ENCODE assay signal across 8 cellular contexts in the genomic region with DNA sequence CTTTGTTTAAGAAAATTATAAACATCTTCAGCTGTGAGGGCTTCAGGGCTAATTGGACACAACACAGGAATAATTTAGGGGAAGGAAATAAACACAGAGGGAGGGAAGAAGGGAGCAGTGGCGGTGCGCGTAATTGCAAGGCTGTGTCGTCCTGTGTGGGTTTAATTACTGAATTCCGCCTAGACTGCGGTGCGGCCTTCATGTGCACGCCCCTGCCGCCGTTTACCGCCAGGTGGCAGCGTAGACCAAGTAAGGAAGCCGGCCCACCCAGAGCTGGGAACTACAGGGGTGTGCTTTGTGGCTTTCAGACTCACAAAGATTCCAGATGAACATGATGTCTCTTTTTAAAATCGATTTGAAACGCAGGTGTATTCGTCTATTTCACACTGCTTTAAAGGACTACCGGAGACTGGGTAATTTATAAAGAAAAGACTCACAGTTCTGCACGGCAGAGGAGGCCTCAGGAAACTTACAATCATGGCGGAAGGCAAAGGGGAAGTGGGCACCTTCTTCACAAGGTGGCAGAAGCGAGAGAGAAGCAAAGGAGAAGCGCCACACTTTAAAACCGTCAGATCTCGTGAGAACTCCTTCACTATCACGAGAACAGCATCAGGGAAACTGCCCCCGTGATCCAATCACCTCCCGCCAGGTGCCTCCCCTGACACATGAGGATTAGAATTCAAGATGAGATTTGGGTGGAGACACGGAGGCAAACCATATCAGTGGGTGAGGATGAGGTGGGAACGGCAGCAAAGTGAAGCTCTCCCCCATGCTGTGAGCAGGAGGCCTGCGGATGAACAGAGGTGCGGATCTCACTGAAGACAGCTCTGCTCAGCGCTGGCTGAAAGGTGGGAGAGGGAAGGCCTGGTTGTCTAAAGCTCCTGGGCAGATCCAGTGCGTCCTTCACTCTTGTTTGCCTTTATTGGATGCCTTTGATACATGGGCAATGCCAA.
DNase-seq lines count a peak whose midpoint lies in the region; ATAC-seq and TF ChIP-seq lines count a peak whose summit lies in the region.

No MANE protein-coding gene starts in this region.

- H3K27ac Mint-ChIP-seq in activated CD4-positive, alpha-beta T cell treated with anti-CD3 and anti-CD28 coated beads, Interleukin-2, amount 10 ng/mL, durations not matched to agents 7 days and 5 days: no peak overlapping the region

- intact Hi-C loops in lower leg skin (cut with DNase I; ENCODE audit: low total_unique reads): loop anchor here (10.0 kb wide), 1 partner anchor 220 kb away; no protein-coding TSS in a partner anchor

- POLR2A ChIA-PET in activated CD4-positive, alpha-beta T cell treated with anti-CD3 and anti-CD28 coated beads, Interleukin-2, amount 10 ng/mL, durations not matched to agents 7 days and 5 days (lab: Charles Lee): no interaction called here

- CTCF ChIA-PET in activated CD4-positive, alpha-beta T cell treated with anti-CD3 and anti-CD28 coated beads, Interleukin-2, amount 10 ng/mL, durations not matched to agents 7 days and 5 days (lab: Charles Lee): interaction anchor here (0.8 to 2.8 kb wide), 3 partner anchors 12 to 221 kb away, joined by 4 to 8 read pairs (median 6); no protein-coding TSS in a partner anchor

- H3K4me1 Mint-ChIP-seq in activated CD4-positive, alpha-beta T cell treated with anti-CD3 and anti-CD28 coated beads, Interleukin-2, amount 10 ng/mL, durations not matched to agents 7 days and 5 days: peaks cover 5% of the 10 kb centered on the region

- no peaks in the 10 kb centered on the region for H3K9me3 Mint-ChIP-seq in activated CD4-positive, alpha-beta T cell treated with anti-CD3 and anti-CD28 coated beads, Interleukin-2, amount 10 ng/mL, durations not matched to agents 7 days and 5 days

- H3K4me3 Mint-ChIP-seq in activated CD4-positive, alpha-beta T cell treated with anti-CD3 and anti-CD28 coated beads, Interleukin-2, amount 10 ng/mL, durations not matched to agents 7 days and 5 days: no peak overlapping the region

- ATAC-seq in GM18505 (IDR thresholded peaks at IDR 0.05; ENCODE audit: unreplicated experiment): peak; percentile 95
- peak; percentile 96 for ATAC-seq in HG02973 (IDR thresholded peaks at IDR 0.05; ENCODE audit: unreplicated experiment)

- H3K27me3 Mint-ChIP-seq in activated CD4-positive, alpha-beta T cell treated with anti-CD3 and anti-CD28 coated beads, Interleukin-2, amount 10 ng/mL, durations not matched to agents 7 days and 5 days: peaks cover 2% of the 10 kb centered on the region

- in situ Hi-C loops in ACHN (cut with HindIII; ENCODE audit: low pct_ligation_motif_present, low pct_unique_long_range_greater_than_20kb, low sequenced_read_pairs): no loop called here

- H3K4me3 ChIP-seq in choroid plexus epithelial cell (ENCODE audit: low read depth, low read length) (no peak overlapping the region), lower leg skin (ENCODE audit: low read depth, poor library complexity, severe bottlenecking) (no peak overlapping the region)

- TF ChIP-seq CTCF in choroid plexus epithelial cell (conservative IDR thresholded peaks at IDR 0.05; ENCODE audit: low read depth, low read length): peak; percentile 97
- TF ChIP-seq CTCF in lower leg skin (IDR thresholded peaks at IDR 0.05): peak in 1 of 3 donors; percentile 14

- TF ChIP-seq POLR2A in GM18505 (IDR thresholded peaks at IDR 0.05; ENCODE audit: borderline replicate concordance, extremely low read depth, insufficient read depth, insufficient read length) (no peak), lower leg skin (IDR thresholded peaks at IDR 0.05) (no peak)

- peak; percentile 30 for DNase-seq in ACHN
- peak; percentile 1 for DNase-seq in NCI-H2227 treated with DMSO at 0.1 percent for 48 hours (lab: John Stamatoyannopoulos, UW)
- DNase-seq in activated CD4-positive, alpha-beta T cell treated with anti-CD3 and anti-CD28 coated beads, Interleukin-2, amount 10 ng/mL, durations not matched to agents 7 days and 5 days: peak; percentile 62
- DNase-seq in choroid plexus epithelial cell (ENCODE audit: low read depth): peak; percentile 84
- DNase-seq in lower leg skin (ENCODE audit: low spot score in 2 of 2): peak; percentile 54 to 92
- peak; percentile 27 for DNase-seq in stimulated activated CD8-positive, alpha-beta memory T cell treated with anti-CD3 and anti-CD28 coated beads, Interleukin-12 subunit alpha, Interleukin-12 subunit beta, amount 100 ng/mL, for 24 hours (ENCODE audit: extremely low read depth)

- H3K36me3 Mint-ChIP-seq in activated CD4-positive, alpha-beta T cell treated with anti-CD3 and anti-CD28 coated beads, Interleukin-2, amount 10 ng/mL, durations not matched to agents 7 days and 5 days (ENCODE audit: low read depth): no peaks in the 10 kb centered on the region

- 41 to 45% methylated on average over 32 of the region's 32 CpGs for WGBS in lower leg skin, 2 donors

Comparison
In these comparisons a context has a peak if more than half of its experiments do, and no peak if none do; other contexts are left out.
1. DNase-seq: peak in every context shown above with its lines; median percentile 84 in choroid plexus epithelial cell; 73 in lower leg skin; 62 in activated CD4-positive, alpha-beta T cell treated with anti-CD3 and anti-CD28 coated beads, Interleukin-2, amount 10 ng/mL, durations not matched to agents 7 days and 5 days; 30 in ACHN; 27 in stimulated activated CD8-positive, alpha-beta memory T cell treated with anti-CD3 and anti-CD28 coated beads, Interleukin-12 subunit alpha, Interleukin-12 subunit beta, amount 100 ng/mL, for 24 hours; 1 in NCI-H2227 treated with DMSO at 0.1 percent for 48 hours.